Comparison of ENCODE assay signal across 26 cellular contexts in genomic region chr12:10169094-10169493, GRCh38. TPM values are rescaled to one million over a fixed set of nuclear protein-coding genes. Genes with fewer than 3 reads are reported as not detected.
DNase-seq lines count a peak whose midpoint lies in the region; FAIRE-seq and TF ChIP-seq lines count a peak whose summit lies in the region.
"Had no signal": no experiment of that assay in that cellular context is flagged by ENCODE, and none has a peak within 500 bp of the region (broad histone marks: within the 10 kb centered on the region; RNA-seq: fewer than 3 reads in every experiment).

No MANE protein-coding gene starts in this region.

- TF ChIP-seq POLR2A in GM12891 (IDR thresholded peaks at IDR 0.05; ENCODE audit: low read depth, low read length): no peak

- H3K9me2 ChIP-seq in hepatocyte (replicated peaks; ENCODE audit: insufficient read depth): no peaks in the 10 kb centered on the region

- CTCF ChIA-PET in AG04450 (lab: Charles Lee): interaction anchor here (0.7 to 1.9 kb wide), 3 partner anchors 15 to 373 kb away, joined by 3 to 18 read pairs (median 5); no protein-coding TSS in a partner anchor

- peak; percentile 62 for DNase-seq in AG04450 (ENCODE audit: low read depth, low spot score)
- DNase-seq in HCEC 1CT: peak; percentile 73
- DNase-seq in hepatocyte (ENCODE audit: low spot score): no peak
- DNase-seq in GM12891 (ENCODE audit: insufficient read length, low spot score): no peak
- DNase-seq in posterior vena cava (ENCODE audit: low spot score): no peak
- DNase-seq in NCI-H748 treated with DMSO at 0.1 percent for 48 hours (lab: John Stamatoyannopoulos, UW): no peak
- no peak for DNase-seq in posterior cingulate gyrus
- DNase-seq: activated CD4-positive, alpha-beta T cell treated with anti-CD3 and anti-CD28 coated beads for 36 hours; BE2C; caudate nucleus; DMS79; head of caudate nucleus; KG1; MV-4-11; NCI-H510A treated with DMSO at 0.1 percent for 48 hours; nucleus accumbens; spleen; stimulated activated CD4-positive, alpha-beta T cell treated with anti-CD3 and anti-CD28 coated beads, Interleukin-2, amount 100 ng/mL, for 48 hours had no signal

- FAIRE-seq in GM12891 (lab: Jason Lieb, UNC): no peak
- FAIRE-seq: GM19239, HTR-8/SVneo, RCC 7860 had no signal

- TF ChIP-seq CTCF in AG04450 (IDR thresholded peaks at IDR 0.05; ENCODE audit: low read depth, low read length) (no peak), WI38 (IDR thresholded peaks at IDR 0.05; ENCODE audit: low read depth, low read length) (no peak), hepatocyte (IDR thresholded peaks at IDR 0.05; ENCODE audit: poor library complexity) (no peak)

- no peaks in the 10 kb centered on the region for H3K9me3 ChIP-seq in AG04450 (ENCODE audit: control insufficient read depth, insufficient read depth, low read length)
- no peaks in the 10 kb centered on the region for H3K9me3 ChIP-seq in hepatocyte (ENCODE audit: low read depth)
- H3K9me3 ChIP-seq: BE2C, spleen had no signal

- peaks cover 5% of the 10 kb centered on the region for H3K4me1 ChIP-seq in hepatocyte (ENCODE audit: insufficient read depth)
- H3K4me1 ChIP-seq: BE2C had no signal

- peak overlapping the region; percentile 34 for H3K4me2 ChIP-seq in hepatocyte

- no peaks in the 10 kb centered on the region for H3K79me2 ChIP-seq in hepatocyte

- H3K36me3 ChIP-seq in hepatocyte (replicated peaks; ENCODE audit: insufficient read depth, low read depth): no peaks in the 10 kb centered on the region
- H3K36me3 ChIP-seq: BE2C, spleen had no signal

- intact Hi-C loops in posterior vena cava (cut with DNase I): no loop called here
- intact Hi-C loops in posterior cingulate gyrus (cut with DNase I): no loop called here

- no peak overlapping the region for H2AFZ ChIP-seq in hepatocyte

- POLR2A ChIA-PET in AG04450 (lab: Yijun Ruan, JAX): interaction anchor here (0.7 to 3.8 kb wide), 3 partner anchors 14 to 44 kb away, joined by 3 to 24 read pairs (median 18); partner anchors contain the start of gene GABARAPL1

- peak overlapping the region; percentile 34 for H3K27ac ChIP-seq in AG04450 (ENCODE audit: low read depth, low read length)
- H3K27ac ChIP-seq in hepatocyte: peak overlapping the region; percentile 41

- H4K20me1 ChIP-seq in hepatocyte (ENCODE audit: insufficient read depth, poor library complexity, severe bottlenecking): no peaks in the 10 kb centered on the region

- H3K4me3 ChIP-seq in AG04450 (ENCODE audit: low read depth, low read length): no peak overlapping the region; the same call in 1 of the 2 replicates
- H3K4me3 ChIP-seq in WI38 (ENCODE audit: low read depth, low read length): peak overlapping the region; percentile 42; the same call in 1 of the 2 replicates
- no peak overlapping the region for H3K4me3 ChIP-seq in hepatocyte
- H3K4me3 ChIP-seq: spleen had no signal

- 56% methylated on average over 2 of the region's 2 CpGs for WGBS in hepatocyte (ENCODE audit: low lambda C conversion rate, missing lambda C conversion rate)

- H3K27me3 ChIP-seq in AG04450 (ENCODE audit: control insufficient read depth, insufficient read depth, low read length) (no peaks in the 10 kb centered on the region), hepatocyte (no peaks in the 10 kb centered on the region)

TF ChIP-seq in GM12891, 5 proteins besides CTCF, POLR2A, EP300 and RAD21:
- TF ChIP-seq POU2F2 (IDR thresholded peaks at IDR 0.05; ENCODE audit: low read depth, low read length) (no peak), SPI1 (IDR thresholded peaks at IDR 0.05; ENCODE audit: low read depth, low read length) (no peak), PAX5 (IDR thresholded peaks at IDR 0.05; ENCODE audit: insufficient read depth, low read length, severe bottlenecking) (no peak), POLR2AphosphoS5 (IDR thresholded peaks at IDR 0.05; ENCODE audit: low read depth, low read length) (no peak), TAF1 (IDR thresholded peaks at IDR 0.05; ENCODE audit: low read depth, low read length) (no peak)

RNA-seq across cellular contexts. Expression of gene OLR1, which starts 2.8 kb away (rescaled TPM):
- polyA plus RNA-seq in AG04450 (2011; rRNA removed): 13.0 and 15.3 TPM in 2 replicates
- 3.4 and 6.0 TPM in 2 replicates for polyA minus RNA-seq in AG04450 (2011; rRNA and poly(A)+ RNA removed)
- 7.3 and 15.1 TPM in 2 replicates for total RNA-seq in hepatocyte
- 6.4 and 20.8 TPM in 2 replicates for polyA plus RNA-seq in hepatocyte
- not detected for polyA plus RNA-seq in GM12891 (2012; ENCODE audit: low read depth, missing spikeins)
- total RNA-seq in posterior vena cava: under 1 TPM in 1 of 2 donors, not detected in 1; 0.71 TPM
- total RNA-seq: activated CD4-positive, alpha-beta T cell treated with anti-CD3 and anti-CD28 coated beads for 36 hours; dermis microvascular lymphatic vessel endothelial cell; SK-MEL-5; T-helper 1 cell treated with Interleukin-12 subunit alpha and Interleukin-12 subunit beta and Interleukin-4 antibody, amounts not matched to agents 30 ng/mL and 1 ng/mL, for 36 hours had no signal

RNA-seq across cellular contexts. Expression of gene TMEM52B, which starts 9.7 kb away (rescaled TPM):
- polyA plus RNA-seq in AG04450 (2011; rRNA removed) (7.2 and 8.3 TPM in 2 replicates), hepatocyte (1.0 and 1.8 TPM in 2 replicates)
- 3.6 and 10.0 TPM in 2 replicates for polyA minus RNA-seq in AG04450 (2011; rRNA and poly(A)+ RNA removed)
- total RNA-seq in hepatocyte (0.03 TPM in 1 of 2 replicates, not detected in the other), posterior vena cava (not detected)
- polyA plus RNA-seq in GM12891 (2012; ENCODE audit: low read depth, missing spikeins): not detected
- total RNA-seq: activated CD4-positive, alpha-beta T cell treated with anti-CD3 and anti-CD28 coated beads for 36 hours; dermis microvascular lymphatic vessel endothelial cell; T-helper 1 cell treated with Interleukin-12 subunit alpha and Interleukin-12 subunit beta and Interleukin-4 antibody, amounts not matched to agents 30 ng/mL and 1 ng/mL, for 36 hours had no signal

RNA-seq across cellular contexts. Expression of gene CLEC7A, which starts 39.1 kb away (rescaled TPM):
- polyA plus RNA-seq in AG04450 (2011; rRNA removed): not detected in 2 replicates
- polyA minus RNA-seq in AG04450 (2011; rRNA and poly(A)+ RNA removed): not detected in 2 replicates
- total RNA-seq in hepatocyte: 1.1 and 2.3 TPM in 2 replicates
- polyA plus RNA-seq in hepatocyte: 1.3 and 2.3 TPM in 2 replicates
- polyA plus RNA-seq in GM12891 (2012; ENCODE audit: low read depth, missing spikeins): not detected
- 10 to 100 TPM; 19.4 to 29.2 TPM for total RNA-seq in posterior vena cava
- total RNA-seq: A172; activated CD4-positive, alpha-beta T cell treated with anti-CD3 and anti-CD28 coated beads for 36 hours; SK-MEL-5 had no signal

RNA-seq across cellular contexts. Expression of gene GABARAPL1, which starts 43.6 kb away (rescaled TPM):
- 181 and 196 TPM in 2 replicates for polyA plus RNA-seq in AG04450 (2011; rRNA removed)
- 108 and 117 TPM in 2 replicates for polyA minus RNA-seq in AG04450 (2011; rRNA and poly(A)+ RNA removed)
- 77.9 and 93.5 TPM in 2 replicates for total RNA-seq in hepatocyte
- 77.7 and 101 TPM in 2 replicates for polyA plus RNA-seq in hepatocyte
- polyA plus RNA-seq in GM12891 (2012; ENCODE audit: low read depth, missing spikeins): 10.8 TPM
- 10 to 100 TPM; 73.5 to 77.0 TPM for total RNA-seq in posterior vena cava

Comparison
In these comparisons a context has a peak if more than half of its experiments do, and no peak if none do; other contexts are left out.
1. DNase-seq: peak in AG04450 (single experiment) and HCEC 1CT (single experiment); none in hepatocyte (single experiment), GM12891 (single experiment), posterior vena cava (single experiment), NCI-H748 treated with DMSO at 0.1 percent for 48 hours (single experiment) and posterior cingulate gyrus (0 of 10).